Comparison of ENCODE assay signal across 8 cellular contexts in genomic region chr2:38666578-38666926, GRCh38. TPM values are rescaled to one million over a fixed set of nuclear protein-coding genes. Genes with fewer than 3 reads are reported as not detected.
DNase-seq lines count a peak whose midpoint lies in the region; FAIRE-seq and TF ChIP-seq lines count a peak whose summit lies in the region.

No MANE protein-coding gene starts in this region.

- peak overlapping the region; percentile 85 to 100 (median 99) for H3K27ac Mint-ChIP-seq in CD8-positive, alpha-beta memory T cell
- H3K27ac Mint-ChIP-seq in HFFc6 (peak overlapping the region; percentile 74), neural crest cell (ENCODE audit: unreplicated experiment) (no peak overlapping the region)

- H4K20me1 ChIP-seq in SK-N-SH (ENCODE audit: insufficient read depth) (no peaks in the 10 kb centered on the region), fibroblast of lung (ENCODE audit: control insufficient read depth, extremely low read depth, insufficient read depth, low read length) (no peaks in the 10 kb centered on the region)

- H3K9ac ChIP-seq in SK-N-SH (peak overlapping the region; percentile 44; the same call in 1 of the 2 replicates), fibroblast of lung (ENCODE audit: insufficient read depth, low read length) (no peak overlapping the region)

- no peaks in the 10 kb centered on the region for H3K36me3 ChIP-seq in CD8-positive, alpha-beta memory T cell (ENCODE audit: insufficient read depth, low read length)
- H3K36me3 ChIP-seq in SK-N-SH (replicated peaks in 1 of 2; ENCODE audit: control insufficient read depth in 1 of 2, insufficient read depth in 2 of 2, low read length in 1 of 2) (no peaks in the 10 kb centered on the region), fibroblast of lung (ENCODE audit: control insufficient read depth, insufficient read depth, low read length) (no peaks in the 10 kb centered on the region)

- H3K79me2 ChIP-seq in SK-N-SH (ENCODE audit: insufficient read depth) (no peaks in the 10 kb centered on the region), fibroblast of lung (ENCODE audit: control insufficient read depth, insufficient read depth, low read length) (no peaks in the 10 kb centered on the region)

- H3K4me3 Mint-ChIP-seq in CD8-positive, alpha-beta memory T cell, result peak overlapping the region; percentile 82 to 95 (median 88)
- H3K4me3 Mint-ChIP-seq in HFFc6 (peak overlapping the region; percentile 90), neural crest cell (peak overlapping the region; percentile 84)

- DNase-seq in CD8-positive, alpha-beta memory T cell, result peak in 3 of 5 donors; percentile 8 to 38 (median 26)
- DNase-seq in HFFc6 (no peak), SK-N-SH (no peak), fibroblast of lung (ENCODE audit: low read depth in 2 of 2) (peak; percentile 19 to 48), neural crest cell (ENCODE audit: low read depth, low spot score) (no peak), NCI-H187 (lab: John Stamatoyannopoulos, UW) (no peak), NCI-H1694 (lab: John Stamatoyannopoulos, UW) (no peak), RCC 7860 (ENCODE audit: low spot score) (no peak)

- CTCF ChIA-PET in CD8-positive, alpha-beta memory T cell (lab: Charles Lee), result interaction anchor here (1.2 to 3.6 kb wide), 12 partner anchors 13 to 85 kb away, joined by 4 to 36 read pairs (median 10); partner anchors contain the start of gene HNRNPLL
- CTCF ChIA-PET in SK-N-SH (lab: Yijun Ruan, JAX), result interaction anchor here (0.9 to 2.7 kb wide), 5 partner anchors 10 to 351 kb away, joined by 3 to 9 read pairs (median 4); no protein-coding TSS in a partner anchor

- H3K4me3 ChIP-seq in CD8-positive, alpha-beta memory T cell (ENCODE audit: low read length), result peak overlapping the region; percentile 88
- H3K4me3 ChIP-seq in SK-N-SH (ENCODE audit: low read depth in 2 of 2, low read length in 1 of 2), result peak overlapping the region; percentile 60 to 64
- peak overlapping the region; percentile 47 to 82 (median 66) for H3K4me3 ChIP-seq in fibroblast of lung (replicated peaks in 1 of 4; ENCODE audit: control extremely low read depth in 1 of 4, insufficient read depth in 1 of 4, low read depth in 3 of 4, low read length in 4 of 4)

- no peaks in the 10 kb centered on the region for H3K9me2 ChIP-seq in SK-N-SH

- peaks cover 61 to 74% (median 72%) of the 10 kb centered on the region in 3 donors for H3K4me1 Mint-ChIP-seq in CD8-positive, alpha-beta memory T cell
- H3K4me1 Mint-ChIP-seq in HFFc6 (ENCODE audit: low read depth) (peaks cover 47% of the 10 kb centered on the region), neural crest cell (peaks cover 19% of the 10 kb centered on the region)

- no peak for TF ChIP-seq EP300 in SK-N-SH (IDR thresholded peaks at IDR 0.05; ENCODE audit: borderline replicate concordance in 1 of 2, low read depth in 1 of 2, low read length in 1 of 2)

- no peak for FAIRE-seq in RCC 7860 (lab: Jason Lieb, UNC)

- peaks cover 39% of the 10 kb centered on the region for H3K4me1 ChIP-seq in CD8-positive, alpha-beta memory T cell (ENCODE audit: insufficient read depth, low read length)
- H3K4me1 ChIP-seq in SK-N-SH (ENCODE audit: control insufficient read depth in 1 of 2, insufficient read depth in 2 of 2, low read depth in 1 of 2, low read length in 1 of 2), result peaks cover 0 to 6% of the 10 kb centered on the region in 2 experiments; a peak in 1 of 4 replicates
- H3K4me1 ChIP-seq in fibroblast of lung (ENCODE audit: control insufficient read depth, extremely low read depth, insufficient read depth, low read length), result peaks cover 4% of the 10 kb centered on the region

- H3F3A ChIP-seq in SK-N-SH (replicated peaks; ENCODE audit: insufficient read depth), result no peaks in the 10 kb centered on the region

- peak overlapping the region; percentile 83 for H3K4me2 ChIP-seq in SK-N-SH
- H3K4me2 ChIP-seq in fibroblast of lung (ENCODE audit: extremely low read depth, insufficient read depth, low read length), result peak overlapping the region; percentile 60

- no peak for TF ChIP-seq RAD21 in SK-N-SH (IDR thresholded peaks at IDR 0.05; ENCODE audit: low read length)

- peaks cover 4 to 38% (median 7%) of the 10 kb centered on the region in 3 donors for H3K36me3 Mint-ChIP-seq in CD8-positive, alpha-beta memory T cell
- H3K36me3 Mint-ChIP-seq in HFFc6 (ENCODE audit: low read depth), result no peaks in the 10 kb centered on the region; the same call in 1 of the 2 replicates
- no peaks in the 10 kb centered on the region for H3K36me3 Mint-ChIP-seq in neural crest cell (ENCODE audit: low read depth)

- H3K27me3 Mint-ChIP-seq in CD8-positive, alpha-beta memory T cell, result no peaks in the 10 kb centered on the region
- H3K27me3 Mint-ChIP-seq in HFFc6 (ENCODE audit: insufficient read depth) (peaks cover 6% of the 10 kb centered on the region), neural crest cell (ENCODE audit: low read depth) (no peaks in the 10 kb centered on the region)

- peak overlapping the region; percentile 60 for H3K27ac ChIP-seq in CD8-positive, alpha-beta memory T cell (ENCODE audit: low read depth, low read length)
- H3K27ac ChIP-seq in SK-N-SH (ENCODE audit: low read depth in 2 of 2, low read length in 1 of 2) (no peak overlapping the region; a peak in 1 of 4 replicates), fibroblast of lung (ENCODE audit: insufficient read depth, low read length) (peak overlapping the region; percentile 40)

- H3K27me3 ChIP-seq in CD8-positive, alpha-beta memory T cell (ENCODE audit: insufficient read depth, low read length, poor library complexity, severe bottlenecking), result no peaks in the 10 kb centered on the region
- no peaks in the 10 kb centered on the region for H3K27me3 ChIP-seq in SK-N-SH (ENCODE audit: insufficient read depth)
- H3K27me3 ChIP-seq in fibroblast of lung (ENCODE audit: control insufficient read depth, insufficient read depth, low read length), result no peaks in the 10 kb centered on the region

- H3K9me3 ChIP-seq in CD8-positive, alpha-beta memory T cell (ENCODE audit: low read length), result no peaks in the 10 kb centered on the region
- H3K9me3 ChIP-seq in SK-N-SH (no peaks in the 10 kb centered on the region), fibroblast of lung (ENCODE audit: control insufficient read depth, insufficient read depth, low read depth, low read length) (no peaks in the 10 kb centered on the region)

- H3K9me3 Mint-ChIP-seq in CD8-positive, alpha-beta memory T cell, result no peaks in the 10 kb centered on the region
- H3K9me3 Mint-ChIP-seq in HFFc6 (no peaks in the 10 kb centered on the region), neural crest cell (no peaks in the 10 kb centered on the region)

- peak overlapping the region; percentile 93 for H2AFZ ChIP-seq in SK-N-SH (ENCODE audit: low read depth)
- H2AFZ ChIP-seq in fibroblast of lung (ENCODE audit: low read length), result peak overlapping the region; percentile 93

- POLR2A ChIA-PET in CD8-positive, alpha-beta memory T cell (lab: Charles Lee), result interaction anchor here (0.6 to 6.1 kb wide), 13 partner anchors 11 to 108 kb away, joined by 3 to 57 read pairs (median 5); partner anchors contain the start of genes HNRNPLL and SRSF7
- POLR2A ChIA-PET in SK-N-SH (lab: Yijun Ruan, JAX), result interaction anchor here (0.5 kb wide), 1 partner anchor 9 kb away, joined by 3 read pairs; no protein-coding TSS in a partner anchor

- TF ChIP-seq CTCF in HFFc6 (IDR thresholded peaks at IDR 0.05) (no peak), SK-N-SH (IDR thresholded peaks at IDR 0.05) (no peak), fibroblast of lung (conservative IDR thresholded peaks at IDR 0.05 in 1 of 2, IDR thresholded peaks at IDR 0.05 in 1 of 2; ENCODE audit: low read depth in 1 of 2, low read length in 2 of 2) (no peak), neural crest cell (conservative IDR thresholded peaks at IDR 0.05) (no peak)

- 65% methylated on average over 3 of the region's 3 CpGs for WGBS in SK-N-SH (ENCODE audit: low lambda C conversion rate)

TF ChIP-seq in SK-N-SH, 30 proteins besides CTCF, POLR2A, EP300 and RAD21 (continues in another document):
- TF ChIP-seq YY1 (IDR thresholded peaks at IDR 0.05; ENCODE audit: low read depth) (no peak), USF2 (IDR thresholded peaks at IDR 0.05; ENCODE audit: borderline replicate concordance, low read depth, low read length) (no peak), GABPA (IDR thresholded peaks at IDR 0.05; ENCODE audit: low read depth) (no peak), MXI1 (IDR thresholded peaks at IDR 0.05; ENCODE audit: low read depth, low read length) (no peak), PBX3 (IDR thresholded peaks at IDR 0.05) (no peak), SIN3A (IDR thresholded peaks at IDR 0.05; ENCODE audit: borderline replicate concordance, low read depth, low read length) (no peak), TEAD4 (IDR thresholded peaks at IDR 0.05; ENCODE audit: borderline replicate concordance, insufficient read depth) (no peak), ELF1 (IDR thresholded peaks at IDR 0.05) (no peak), JUND (IDR thresholded peaks at IDR 0.05) (no peak)

RNA-seq across cellular contexts. Expression of gene GALM, which starts 0.6 kb away (rescaled TPM):
- total RNA-seq in CD8-positive, alpha-beta memory T cell, result 100 to 1,000 TPM; 107 to 109 TPM
- polyA plus RNA-seq in CD8-positive, alpha-beta memory T cell, result 51.4 TPM
- total RNA-seq in HFFc6 (2021; fragmentation: NEBNext Ultra II Directional; extraction: Animal tissue kit (Norgen Biotek cat#: 25700)), result 10 to 100 TPM in 1 of 6 experiments, 1 to 10 TPM in 5; 6.5 to 10.1 (median 9.1) TPM
- 17.1 and 17.9 TPM in 2 replicates for polyA plus RNA-seq in SK-N-SH (2012; rRNA removed)
- 11.5 and 17.0 TPM in 2 replicates for polyA plus RNA-seq in SK-N-SH (2012; cell fraction: cytosol; rRNA removed)
- 7.9 and 9.9 TPM in 2 replicates for polyA plus RNA-seq in SK-N-SH (2012; cell fraction: nucleus; rRNA removed)
- 39.5 and 51.4 TPM in 2 replicates for total RNA-seq in fibroblast of lung
- polyA plus RNA-seq in fibroblast of lung, result 14.7 and 28.4 TPM in 2 replicates
- polyA plus RNA-seq in fibroblast of lung (2012), result 9.5 and 20.9 TPM in 2 replicates
- 7.5 and 11.1 TPM in 2 replicates for polyA minus RNA-seq in fibroblast of lung (ENCODE audit: low replicate concordance)
- total RNA-seq in neural crest cell, result 11.3 and 12.5 TPM in 2 replicates

Comparison
In these comparisons a context has a peak if more than half of its experiments do, and no peak if none do; other contexts are left out.
1. DNase-seq: peak in CD8-positive, alpha-beta memory T cell (3 of 5) and fibroblast of lung (2 of 2); none in HFFc6 (single experiment), SK-N-SH (single experiment), neural crest cell (single experiment), NCI-H187 (0 of 2), NCI-H1694 (single experiment) and RCC 7860 (single experiment).
2. H3K27ac ChIP-seq: peak in CD8-positive, alpha-beta memory T cell (single experiment) and fibroblast of lung (single experiment); none in SK-N-SH (0 of 2).
3. Peak in every context shown above with its lines, with median percentiles within 50 percentile points of each other: H3K4me3 ChIP-seq and H3K4me3 Mint-ChIP-seq.